In the genomic region with DNA sequence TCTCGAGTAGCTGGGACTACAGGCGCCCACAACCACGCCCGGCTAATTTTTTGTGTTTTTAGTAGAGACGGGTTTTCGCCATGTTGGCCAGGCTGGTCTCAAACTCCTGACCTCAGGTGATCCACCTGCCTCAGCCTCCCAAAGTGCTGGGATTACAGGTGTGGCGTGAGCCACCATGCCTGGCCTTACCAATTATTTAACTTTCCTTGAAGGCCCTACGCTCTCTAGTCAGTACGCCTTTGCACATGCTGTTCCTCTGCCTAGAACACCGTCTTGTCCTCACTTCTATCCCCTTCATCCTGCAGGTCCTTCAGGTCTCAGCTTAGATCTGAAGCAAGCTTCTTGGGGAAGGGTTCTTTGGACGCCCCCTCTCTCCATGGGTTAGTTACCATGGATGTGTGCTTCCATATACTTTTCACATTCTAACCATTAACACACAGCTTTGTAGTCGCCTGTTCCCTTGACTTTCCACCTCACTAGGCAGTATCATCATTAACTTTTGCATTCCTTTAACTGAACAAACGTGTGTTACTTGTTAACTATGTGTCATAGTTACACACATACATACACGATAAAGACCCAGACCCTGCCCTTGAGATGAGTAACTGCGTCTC, we compare ENCODE assay signal across 1 cellular context.
TF ChIP-seq lines count a peak whose summit lies in the region.

No MANE protein-coding gene starts in this region.

TF ChIP-seq in K562, 482 proteins besides CTCF, POLR2A, EP300 and RAD21 (continued from another document and continues in another):
- TF ChIP-seq, protein P1, sequence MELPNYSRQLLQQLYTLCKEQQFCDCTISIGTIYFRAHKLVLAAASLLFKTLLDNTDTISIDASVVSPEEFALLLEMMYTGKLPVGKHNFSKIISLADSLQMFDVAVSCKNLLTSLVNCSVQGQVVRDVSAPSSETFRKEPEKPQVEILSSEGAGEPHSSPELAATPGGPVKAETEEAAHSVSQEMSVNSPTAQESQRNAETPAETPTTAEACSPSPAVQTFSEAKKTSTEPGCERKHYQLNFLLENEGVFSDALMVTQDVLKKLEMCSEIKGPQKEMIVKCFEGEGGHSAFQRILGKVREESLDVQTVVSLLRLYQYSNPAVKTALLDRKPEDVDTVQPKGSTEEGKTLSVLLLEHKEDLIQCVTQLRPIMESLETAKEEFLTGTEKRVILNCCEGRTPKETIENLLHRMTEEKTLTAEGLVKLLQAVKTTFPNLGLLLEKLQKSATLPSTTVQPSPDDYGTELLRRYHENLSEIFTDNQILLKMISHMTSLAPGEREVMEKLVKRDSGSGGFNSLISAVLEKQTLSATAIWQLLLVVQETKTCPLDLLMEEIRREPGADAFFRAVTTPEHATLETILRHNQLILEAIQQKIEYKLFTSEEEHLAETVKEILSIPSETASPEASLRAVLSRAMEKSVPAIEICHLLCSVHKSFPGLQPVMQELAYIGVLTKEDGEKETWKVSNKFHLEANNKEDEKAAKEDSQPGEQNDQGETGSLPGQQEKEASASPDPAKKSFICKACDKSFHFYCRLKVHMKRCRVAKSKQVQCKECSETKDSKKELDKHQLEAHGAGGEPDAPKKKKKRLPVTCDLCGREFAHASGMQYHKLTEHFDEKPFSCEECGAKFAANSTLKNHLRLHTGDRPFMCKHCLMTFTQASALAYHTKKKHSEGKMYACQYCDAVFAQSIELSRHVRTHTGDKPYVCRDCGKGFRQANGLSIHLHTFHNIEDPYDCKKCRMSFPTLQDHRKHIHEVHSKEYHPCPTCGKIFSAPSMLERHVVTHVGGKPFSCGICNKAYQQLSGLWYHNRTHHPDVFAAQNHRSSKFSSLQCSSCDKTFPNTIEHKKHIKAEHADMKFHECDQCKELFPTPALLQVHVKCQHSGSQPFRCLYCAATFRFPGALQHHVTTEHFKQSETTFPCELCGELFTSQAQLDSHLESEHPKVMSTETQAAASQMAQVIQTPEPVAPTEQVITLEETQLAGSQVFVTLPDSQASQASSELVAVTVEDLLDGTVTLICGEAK (IDR thresholded peaks at IDR 0.05) = peak; percentile 68
- TF ChIP-seq, protein P1 (CRISPR knock-in tag; IDR thresholded peaks at IDR 0.05) = no peak
- TF ChIP-seq TAF1 (IDR thresholded peaks at IDR 0.05; ENCODE audit: control insufficient read depth, extremely low read depth, insufficient read depth, low read length, severe bottlenecking) (no peak), POLR2B (IDR thresholded peaks at IDR 0.05; ENCODE audit: low read depth, partially characterized antibody) (no peak), ZNF408 (CRISPR knock-in tag; IDR thresholded peaks at IDR 0.05; ENCODE audit: low read depth) (no peak), LCOR (CRISPR knock-in tag; IDR thresholded peaks at IDR 0.05) (no peak), LARP7 (IDR thresholded peaks at IDR 0.05) (no peak), KDM5B (IDR thresholded peaks at IDR 0.05; ENCODE audit: insufficient replicate concordance, low read depth, low read length) (no peak), EHMT2 (IDR thresholded peaks at IDR 0.05) (peak; percentile 42; the same call in 1 of the 2 replicates), ZNF586 (CRISPR knock-in tag; conservative IDR thresholded peaks at IDR 0.05) (no peak), ZNF23 (CRISPR knock-in tag; IDR thresholded peaks at IDR 0.05) (peak; percentile 64; the same call in 1 of the 2 replicates), HDAC1 (IDR thresholded peaks at IDR 0.05) (peak in 1 of 2 experiments; percentile 45; a peak in 1 of 4 replicates), HCFC1 (IDR thresholded peaks at IDR 0.05; ENCODE audit: low read depth, low read length) (no peak), NCOA2 (IDR thresholded peaks at IDR 0.05; ENCODE audit: partially characterized antibody in 2 of 2) (no peak), FOXM1 (IDR thresholded peaks at IDR 0.05; ENCODE audit: low read depth) (no peak), FOXM1 (CRISPR knock-in tag; IDR thresholded peaks at IDR 0.05; ENCODE audit: low read depth) (no peak), ZNF184 (CRISPR knock-in tag; IDR thresholded peaks at IDR 0.05) (no peak), ZFP1 (CRISPR knock-in tag; IDR thresholded peaks at IDR 0.05) (no peak), POLR2AphosphoS5 (IDR thresholded peaks at IDR 0.05; ENCODE audit: control insufficient read depth, insufficient read depth, low read depth, low read length) (no peak), SMARCC2 (IDR thresholded peaks at IDR 0.05; ENCODE audit: low read depth) (0 out of 2 replicates have a peak, but pooled peaks have one; percentile 16), NRF1 (conservative IDR thresholded peaks at IDR 0.05 in 1 of 2, IDR thresholded peaks at IDR 0.05 in 1 of 2) (no peak), FOXJ2 (tag; IDR thresholded peaks at IDR 0.05) (no peak), KDM2B (CRISPR knock-in tag; IDR thresholded peaks at IDR 0.05) (no peak), MIER1 (IDR thresholded peaks at IDR 0.05; ENCODE audit: low read depth) (peak; percentile 37; the same call in 1 of the 2 replicates), ELF4 (CRISPR knock-in tag; IDR thresholded peaks at IDR 0.05) (peak; percentile 35; the same call in 1 of the 2 replicates), TSC22D4 (tag; IDR thresholded peaks at IDR 0.05) (0 out of 2 replicates have a peak, but pooled peaks have one; percentile 80), ASH1L (IDR thresholded peaks at IDR 0.05; ENCODE audit: borderline replicate concordance, low read depth, partially characterized antibody) (no peak), KLF16 (IDR thresholded peaks at IDR 0.05) (no peak), KHSRP (IDR thresholded peaks at IDR 0.05) (no peak)
- TF ChIP-seq, protein P2, sequence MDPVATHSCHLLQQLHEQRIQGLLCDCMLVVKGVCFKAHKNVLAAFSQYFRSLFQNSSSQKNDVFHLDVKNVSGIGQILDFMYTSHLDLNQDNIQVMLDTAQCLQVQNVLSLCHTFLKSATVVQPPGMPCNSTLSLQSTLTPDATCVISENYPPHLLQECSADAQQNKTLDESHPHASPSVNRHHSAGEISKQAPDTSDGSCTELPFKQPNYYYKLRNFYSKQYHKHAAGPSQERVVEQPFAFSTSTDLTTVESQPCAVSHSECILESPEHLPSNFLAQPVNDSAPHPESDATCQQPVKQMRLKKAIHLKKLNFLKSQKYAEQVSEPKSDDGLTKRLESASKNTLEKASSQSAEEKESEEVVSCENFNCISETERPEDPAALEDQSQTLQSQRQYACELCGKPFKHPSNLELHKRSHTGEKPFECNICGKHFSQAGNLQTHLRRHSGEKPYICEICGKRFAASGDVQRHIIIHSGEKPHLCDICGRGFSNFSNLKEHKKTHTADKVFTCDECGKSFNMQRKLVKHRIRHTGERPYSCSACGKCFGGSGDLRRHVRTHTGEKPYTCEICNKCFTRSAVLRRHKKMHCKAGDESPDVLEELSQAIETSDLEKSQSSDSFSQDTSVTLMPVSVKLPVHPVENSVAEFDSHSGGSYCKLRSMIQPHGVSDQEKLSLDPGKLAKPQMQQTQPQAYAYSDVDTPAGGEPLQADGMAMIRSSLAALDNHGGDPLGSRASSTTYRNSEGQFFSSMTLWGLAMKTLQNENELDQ (CRISPR knock-in tag; IDR thresholded peaks at IDR 0.05; ENCODE audit: borderline replicate concordance) = no peak
- TF ChIP-seq, protein P3, sequence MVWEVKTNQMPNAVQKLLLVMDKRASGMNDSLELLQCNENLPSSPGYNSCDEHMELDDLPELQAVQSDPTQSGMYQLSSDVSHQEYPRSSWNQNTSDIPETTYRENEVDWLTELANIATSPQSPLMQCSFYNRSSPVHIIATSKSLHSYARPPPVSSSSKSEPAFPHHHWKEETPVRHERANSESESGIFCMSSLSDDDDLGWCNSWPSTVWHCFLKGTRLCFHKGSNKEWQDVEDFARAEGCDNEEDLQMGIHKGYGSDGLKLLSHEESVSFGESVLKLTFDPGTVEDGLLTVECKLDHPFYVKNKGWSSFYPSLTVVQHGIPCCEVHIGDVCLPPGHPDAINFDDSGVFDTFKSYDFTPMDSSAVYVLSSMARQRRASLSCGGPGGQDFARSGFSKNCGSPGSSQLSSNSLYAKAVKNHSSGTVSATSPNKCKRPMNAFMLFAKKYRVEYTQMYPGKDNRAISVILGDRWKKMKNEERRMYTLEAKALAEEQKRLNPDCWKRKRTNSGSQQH (CRISPR knock-in tag; IDR thresholded peaks at IDR 0.05) = no peak
- TF ChIP-seq, protein P4, sequence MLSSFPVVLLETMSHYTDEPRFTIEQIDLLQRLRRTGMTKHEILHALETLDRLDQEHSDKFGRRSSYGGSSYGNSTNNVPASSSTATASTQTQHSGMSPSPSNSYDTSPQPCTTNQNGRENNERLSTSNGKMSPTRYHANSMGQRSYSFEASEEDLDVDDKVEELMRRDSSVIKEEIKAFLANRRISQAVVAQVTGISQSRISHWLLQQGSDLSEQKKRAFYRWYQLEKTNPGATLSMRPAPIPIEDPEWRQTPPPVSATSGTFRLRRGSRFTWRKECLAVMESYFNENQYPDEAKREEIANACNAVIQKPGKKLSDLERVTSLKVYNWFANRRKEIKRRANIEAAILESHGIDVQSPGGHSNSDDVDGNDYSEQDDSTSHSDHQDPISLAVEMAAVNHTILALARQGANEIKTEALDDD (IDR thresholded peaks at IDR 0.05) = peak; percentile 64; the same call in 1 of the 2 replicates
- TF ChIP-seq, protein P5, sequence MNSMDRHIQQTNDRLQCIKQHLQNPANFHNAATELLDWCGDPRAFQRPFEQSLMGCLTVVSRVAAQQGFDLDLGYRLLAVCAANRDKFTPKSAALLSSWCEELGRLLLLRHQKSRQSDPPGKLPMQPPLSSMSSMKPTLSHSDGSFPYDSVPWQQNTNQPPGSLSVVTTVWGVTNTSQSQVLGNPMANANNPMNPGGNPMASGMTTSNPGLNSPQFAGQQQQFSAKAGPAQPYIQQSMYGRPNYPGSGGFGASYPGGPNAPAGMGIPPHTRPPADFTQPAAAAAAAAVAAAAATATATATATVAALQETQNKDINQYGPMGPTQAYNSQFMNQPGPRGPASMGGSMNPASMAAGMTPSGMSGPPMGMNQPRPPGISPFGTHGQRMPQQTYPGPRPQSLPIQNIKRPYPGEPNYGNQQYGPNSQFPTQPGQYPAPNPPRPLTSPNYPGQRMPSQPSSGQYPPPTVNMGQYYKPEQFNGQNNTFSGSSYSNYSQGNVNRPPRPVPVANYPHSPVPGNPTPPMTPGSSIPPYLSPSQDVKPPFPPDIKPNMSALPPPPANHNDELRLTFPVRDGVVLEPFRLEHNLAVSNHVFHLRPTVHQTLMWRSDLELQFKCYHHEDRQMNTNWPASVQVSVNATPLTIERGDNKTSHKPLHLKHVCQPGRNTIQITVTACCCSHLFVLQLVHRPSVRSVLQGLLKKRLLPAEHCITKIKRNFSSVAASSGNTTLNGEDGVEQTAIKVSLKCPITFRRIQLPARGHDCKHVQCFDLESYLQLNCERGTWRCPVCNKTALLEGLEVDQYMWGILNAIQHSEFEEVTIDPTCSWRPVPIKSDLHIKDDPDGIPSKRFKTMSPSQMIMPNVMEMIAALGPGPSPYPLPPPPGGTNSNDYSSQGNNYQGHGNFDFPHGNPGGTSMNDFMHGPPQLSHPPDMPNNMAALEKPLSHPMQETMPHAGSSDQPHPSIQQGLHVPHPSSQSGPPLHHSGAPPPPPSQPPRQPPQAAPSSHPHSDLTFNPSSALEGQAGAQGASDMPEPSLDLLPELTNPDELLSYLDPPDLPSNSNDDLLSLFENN (IDR thresholded peaks at IDR 0.05; ENCODE audit: low read depth in 2 of 2, low read length in 2 of 2) = no peak
- TF ChIP-seq, protein P6, sequence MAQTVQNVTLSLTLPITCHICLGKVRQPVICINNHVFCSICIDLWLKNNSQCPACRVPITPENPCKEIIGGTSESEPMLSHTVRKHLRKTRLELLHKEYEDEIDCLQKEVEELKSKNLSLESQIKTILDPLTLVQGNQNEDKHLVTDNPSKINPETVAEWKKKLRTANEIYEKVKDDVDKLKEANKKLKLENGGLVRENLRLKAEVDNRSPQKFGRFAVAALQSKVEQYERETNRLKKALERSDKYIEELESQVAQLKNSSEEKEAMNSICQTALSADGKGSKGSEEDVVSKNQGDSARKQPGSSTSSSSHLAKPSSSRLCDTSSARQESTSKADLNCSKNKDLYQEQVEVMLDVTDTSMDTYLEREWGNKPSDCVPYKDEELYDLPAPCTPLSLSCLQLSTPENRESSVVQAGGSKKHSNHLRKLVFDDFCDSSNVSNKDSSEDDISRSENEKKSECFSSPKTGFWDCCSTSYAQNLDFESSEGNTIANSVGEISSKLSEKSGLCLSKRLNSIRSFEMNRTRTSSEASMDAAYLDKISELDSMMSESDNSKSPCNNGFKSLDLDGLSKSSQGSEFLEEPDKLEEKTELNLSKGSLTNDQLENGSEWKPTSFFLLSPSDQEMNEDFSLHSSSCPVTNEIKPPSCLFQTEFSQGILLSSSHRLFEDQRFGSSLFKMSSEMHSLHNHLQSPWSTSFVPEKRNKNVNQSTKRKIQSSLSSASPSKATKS (CRISPR knock-in tag; IDR thresholded peaks at IDR 0.05) = 0 out of 2 replicates have a peak, but pooled peaks have one; percentile 14
- TF ChIP-seq, protein P7, sequence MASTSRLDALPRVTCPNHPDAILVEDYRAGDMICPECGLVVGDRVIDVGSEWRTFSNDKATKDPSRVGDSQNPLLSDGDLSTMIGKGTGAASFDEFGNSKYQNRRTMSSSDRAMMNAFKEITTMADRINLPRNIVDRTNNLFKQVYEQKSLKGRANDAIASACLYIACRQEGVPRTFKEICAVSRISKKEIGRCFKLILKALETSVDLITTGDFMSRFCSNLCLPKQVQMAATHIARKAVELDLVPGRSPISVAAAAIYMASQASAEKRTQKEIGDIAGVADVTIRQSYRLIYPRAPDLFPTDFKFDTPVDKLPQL (IDR thresholded peaks at IDR 0.05; ENCODE audit: extremely low read depth, insufficient read length) = no peak
